ENCODE assay signal across 29 cellular contexts in the genomic region with DNA sequence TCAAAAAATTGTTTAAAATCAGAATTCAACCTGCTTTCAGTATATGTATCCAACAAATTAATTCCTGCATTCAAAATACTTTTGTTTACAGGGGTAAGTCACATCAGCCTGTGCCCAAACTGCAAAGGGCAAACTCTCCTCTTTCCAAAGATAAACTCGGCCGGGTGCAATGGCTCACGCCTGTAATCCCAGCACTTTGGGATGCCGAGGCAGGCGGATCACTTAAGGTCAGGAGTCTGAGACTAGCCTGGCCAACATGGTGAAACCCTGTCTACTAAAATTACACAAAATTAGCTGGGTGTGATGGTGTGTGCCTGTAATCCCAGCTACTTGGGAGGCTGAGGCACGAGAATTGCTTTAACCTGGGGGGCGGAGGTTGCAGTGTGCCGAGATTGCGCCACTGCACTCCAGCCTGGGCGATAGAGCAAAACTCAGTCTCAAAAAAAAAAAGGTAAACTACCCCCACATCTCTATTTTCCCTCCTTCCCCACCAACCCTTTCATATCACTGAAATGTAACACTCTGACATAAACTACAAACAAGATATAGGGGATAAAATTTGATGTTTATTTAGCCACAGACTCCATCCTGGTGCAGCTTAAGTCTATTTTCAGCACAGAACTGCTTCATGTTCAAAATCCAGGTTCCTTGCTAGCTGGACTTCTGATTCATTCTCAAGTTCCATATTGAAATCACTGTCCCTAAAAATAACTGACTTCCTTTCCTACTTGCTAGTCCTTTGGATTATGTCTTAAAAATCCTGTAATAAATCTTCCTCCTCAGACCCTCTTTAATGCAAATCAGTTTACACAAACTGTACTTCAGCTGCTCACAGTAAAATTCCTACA. TPM values are rescaled to one million over a fixed set of nuclear protein-coding genes. Genes with fewer than 3 reads are reported as not detected.
DNase-seq lines count a peak whose midpoint lies in the region; ATAC-seq, FAIRE-seq and TF ChIP-seq lines count a peak whose summit lies in the region.
"Had no signal": no experiment of that assay in that cellular context is flagged by ENCODE, and none has a peak within 500 bp of the region (broad histone marks: within the 10 kb centered on the region; RNA-seq: fewer than 3 reads in every experiment).

No MANE protein-coding gene starts in this region.

- H3K9me3 ChIP-seq in liver (ENCODE audit: control insufficient read depth in 4 of 4, low read length in 3 of 4): no peaks in the 10 kb centered on the region
- no peaks in the 10 kb centered on the region for H3K9me3 ChIP-seq in HepG2 (ENCODE audit: low read length)
- no peaks in the 10 kb centered on the region; the same call in 1 of the 2 replicates for H3K9me3 ChIP-seq in iPS-20b (ENCODE audit: insufficient read depth, low read depth, low read length)
- H3K9me3 ChIP-seq: body of pancreas, HAP-1, mucosa of descending colon, thoracic aorta, vagina had no signal

- H3K9ac ChIP-seq in liver (ENCODE audit: low read depth in 1 of 2, low read length in 2 of 2) (no peak overlapping the region), HepG2 (ENCODE audit: insufficient read depth, low read depth, low read length) (no peak overlapping the region), iPS-20b (ENCODE audit: low read depth, low read length) (no peak overlapping the region)

- POLR2A ChIA-PET in HepG2 (lab: Yijun Ruan, JAX) (no interaction called here), WTC11 (lab: Charles Lee) (interaction anchor here (1.7 kb wide), 1 partner anchor 16 kb away, joined by 7 read pairs; no protein-coding TSS in a partner anchor)

- CTCF ChIA-PET in HepG2 (lab: Yijun Ruan, JAX; ENCODE audit: low intra/inter-chr PET ratio, low total read pairs): no interaction called here
- CTCF ChIA-PET in WTC11 (lab: Charles Lee): no interaction called here

- TF ChIP-seq CTCF in liver (IDR thresholded peaks at IDR 0.05; ENCODE audit: low read depth, low read length, missing input control) (no peak), HepG2 (CRISPR knock-in tag; IDR thresholded peaks at IDR 0.05) (no peak), WTC11 (IDR thresholded peaks at IDR 0.05) (no peak)

- ATAC-seq in HepG2: no peak
- no peak for ATAC-seq in WTC11
- ATAC-seq: body of pancreas, esophagus mucosa, foreskin keratinocyte, mucosa of descending colon had no signal

- TF ChIP-seq POLR2A in HepG2 (IDR thresholded peaks at IDR 0.05; ENCODE audit: insufficient read depth in 1 of 2, low read depth in 2 of 2, low read length in 2 of 2): no peak

- TF ChIP-seq RAD21 in liver (IDR thresholded peaks at IDR 0.05): peak in 1 of 2 donors; percentile 22
- TF ChIP-seq RAD21 in HepG2 (CRISPR knock-in tag; IDR thresholded peaks at IDR 0.05): no peak

- in situ Hi-C loops in HepG2 (cut with HindIII; ENCODE audit: extremely low pct_ligation_motif_present, low pct_unique_long_range_greater_than_20kb): no loop called here

- H3K27me3 ChIP-seq in liver (ENCODE audit: control insufficient read depth in 4 of 4, insufficient read depth in 4 of 4, low read length in 3 of 4): no peaks in the 10 kb centered on the region
- H3K27me3 ChIP-seq in HepG2 (ENCODE audit: control insufficient read depth in 1 of 2, insufficient read depth in 2 of 2, low read length in 2 of 2): no peaks in the 10 kb centered on the region
- no peaks in the 10 kb centered on the region for H3K27me3 ChIP-seq in iPS-20b (ENCODE audit: insufficient read depth, low read length)
- H3K27me3 ChIP-seq: body of pancreas, foreskin keratinocyte, vagina had no signal

- peaks cover 4 to 27% (median 12%) of the 10 kb centered on the region in 4 donors for H3K4me1 ChIP-seq in liver (ENCODE audit: control insufficient read depth in 4 of 4, insufficient read depth in 4 of 4, low read length in 3 of 4)
- H3K4me1 ChIP-seq in HepG2 (ENCODE audit: insufficient read depth, low read length): peaks cover 18% of the 10 kb centered on the region
- H3K4me1 ChIP-seq in iPS-20b (ENCODE audit: insufficient read depth, low read length): peaks cover 46% of the 10 kb centered on the region

- peaks cover 0 to 8% (median 1%) of the 10 kb centered on the region in 4 donors for H3K36me3 ChIP-seq in liver (ENCODE audit: control insufficient read depth in 4 of 4, insufficient read depth in 3 of 4, low read depth in 1 of 4, low read length in 3 of 4)
- H3K36me3 ChIP-seq in HepG2 (replicated peaks in 1 of 2; ENCODE audit: control insufficient read depth in 1 of 2, insufficient read depth in 2 of 2, low read length in 2 of 2): peaks cover 4 to 41% of the 10 kb centered on the region in 2 experiments; a peak in 3 of 5 replicates
- H3K36me3 ChIP-seq in iPS-20b (ENCODE audit: insufficient read depth, low read depth, low read length): peaks cover 42% of the 10 kb centered on the region
- H3K36me3 ChIP-seq: thoracic aorta had no signal

- H3K9me3 Mint-ChIP-seq in WTC11: no peaks in the 10 kb centered on the region
- H3K9me3 Mint-ChIP-seq: activated CD4-positive, alpha-beta memory T cell treated with anti-CD3 and anti-CD28 coated beads for 36 hours; IgD-negative memory B cell had no signal

- no peak overlapping the region for H3K4me2 ChIP-seq in HepG2 (ENCODE audit: low read depth, low read length)

- no peak overlapping the region for H3K27ac Mint-ChIP-seq in WTC11
- H3K27ac Mint-ChIP-seq: activated CD4-positive, alpha-beta memory T cell treated with anti-CD3 and anti-CD28 coated beads for 36 hours; IgD-negative memory B cell had no signal

- TF ChIP-seq EP300 in HepG2 (IDR thresholded peaks at IDR 0.05; ENCODE audit: low read depth in 2 of 2, low read length in 2 of 2): no peak
- TF ChIP-seq EP300 in HepG2 (CRISPR knock-in tag; IDR thresholded peaks at IDR 0.05; ENCODE audit: borderline replicate concordance): no peak

- H3K4me1 Mint-ChIP-seq in WTC11: peaks cover 52% of the 10 kb centered on the region

- no peak overlapping the region for H2AFZ ChIP-seq in HepG2 (ENCODE audit: low read length)

- peaks cover 75% of the 10 kb centered on the region for H3K79me2 ChIP-seq in HepG2 (ENCODE audit: insufficient read depth, low read length)

- no TSS peak for BruUV-seq in HepG2 (replicated peaks; lab: Mats Ljungman, UMichigan)

- DNase-seq in HepG2 (ENCODE audit: low spot score) (no peak), WTC11 (ENCODE audit: low spot score) (no peak), DMS53 treated with DMSO at 0.1 percent for 48 hours (lab: John Stamatoyannopoulos, UW; ENCODE audit: unreplicated experiment) (no peak), NCI-H1436 treated with DMSO at 0.1 percent for 48 hours (lab: John Stamatoyannopoulos, UW) (no peak)
- DNase-seq in stimulated activated CD4-positive, alpha-beta T cell treated with anti-CD3 and anti-CD28 coated beads, Interleukin-1b, Interleukin-23, amount 100 ng/mL, for 48 hours: no peak
- DNase-seq in activated CD4-positive, CD25-positive, alpha-beta regulatory T cell treated with anti-CD3 and anti-CD28 coated beads, Interleukin-2, amount 50 U/mL, for 72 hours: no peak
- DNase-seq: activated CD4-positive, alpha-beta memory T cell treated with anti-CD3 and anti-CD28 coated beads for 36 hours; activated gamma-delta T cell treated with Interleukin-2 at 50 U/mL for 16 hours; body of pancreas; effector memory CD4-positive, alpha-beta T cell; EL; foreskin keratinocyte; hypothalamus; islet precursor cell; mucosa of descending colon; NCI-H1105 treated with DMSO at 0.1 percent for 48 hours; NCI-H226; NCI-H82; OCI-M1 had no signal

- H3K27ac ChIP-seq in liver (ENCODE audit: low read depth in 1 of 2, low read length in 2 of 2): peak overlapping the region in 1 of 2 donors; percentile 0
- no peak overlapping the region for H3K27ac ChIP-seq in HepG2 (ENCODE audit: extremely low read length, insufficient read depth, low read length)
- H3K27ac ChIP-seq in iPS-20b (ENCODE audit: low read length): no peak overlapping the region
- H3K27ac ChIP-seq: body of pancreas, C4-2B, foreskin keratinocyte, vagina had no signal

- H3K4me3 Mint-ChIP-seq in WTC11: peak overlapping the region; percentile 23; the same call in 1 of the 2 replicates
- H3K4me3 Mint-ChIP-seq: activated CD4-positive, alpha-beta memory T cell treated with anti-CD3 and anti-CD28 coated beads for 36 hours; IgD-negative memory B cell had no signal

- peaks cover 42% of the 10 kb centered on the region for H3K36me3 Mint-ChIP-seq in WTC11

- peaks cover 32% of the 10 kb centered on the region for H4K20me1 ChIP-seq in HepG2 (ENCODE audit: insufficient read depth, low read length)

- WGBS in liver: 43% methylated on average over 10 of the region's 10 CpGs
- 98% methylated on average over 10 of the region's 10 CpGs for WGBS in HepG2 (ENCODE audit: low lambda C conversion rate)

- H3K4me3 ChIP-seq in liver (ENCODE audit: low read depth in 1 of 3, low read length in 3 of 3) (no peak overlapping the region), HepG2 (replicated peaks in 1 of 3; ENCODE audit: insufficient read depth in 1 of 3, low read depth in 2 of 3, low read length in 3 of 3) (no peak overlapping the region), iPS-20b (ENCODE audit: low read length) (0 out of 2 replicates have a peak overlapping the region, but pooled peaks have one; percentile 36)
- H3K4me3 ChIP-seq: body of pancreas, HAP-1, lung, mucosa of descending colon, thoracic aorta, vagina had no signal

- intact Hi-C loops in HepG2 (cut with micrococcal nuclease; ENCODE audit: unreplicated experiment): no loop called here

- no peak for FAIRE-seq in HepG2 (lab: Jason Lieb, UNC)
- FAIRE-seq: GM12892 had no signal

- H3K27me3 Mint-ChIP-seq in WTC11 (ENCODE audit: low read depth): no peaks in the 10 kb centered on the region
- H3K27me3 Mint-ChIP-seq: activated CD4-positive, alpha-beta memory T cell treated with anti-CD3 and anti-CD28 coated beads for 36 hours; IgD-negative memory B cell had no signal

RNA-seq across cellular contexts. Expression of a gene that starts 15.4 kb away (rescaled TPM):
- total RNA-seq in liver (10 to 100 TPM; 15.7 to 36.9 TPM), HepG2 (2016; rRNA removed; fragmentation: Illumina TruSeq; extraction: Trizol) (48.3 and 56.7 TPM in 2 replicates), WTC11 (2021) (68.5 to 72.6 TPM (median 69.6 TPM) in 3 replicates)
- polyA plus RNA-seq in liver (10 to 100 TPM in 1 of 2 donors, 1 to 10 TPM in 1; 6.8 to 17.4 TPM), HepG2 (2011; rRNA removed) (71.0 and 79.9 TPM in 2 replicates)
- 35.3 and 36.1 TPM in 2 replicates for total RNA-seq in HepG2 (2016; cell fraction: cytosol; rRNA removed; fragmentation: Illumina TruSeq; extraction: Trizol; ENCODE audit: low read depth)
- 49.2 and 49.4 TPM in 2 replicates for total RNA-seq in HepG2 (2016; cell fraction: insoluble cytoplasmic fraction; rRNA removed; fragmentation: Illumina TruSeq; extraction: Trizol)
- total RNA-seq in HepG2 (2016; cell fraction: membrane; rRNA removed; fragmentation: Illumina TruSeq; extraction: Trizol): 55.1 and 56.2 TPM in 2 replicates
- total RNA-seq in HepG2 (2016; cell fraction: nucleus; rRNA removed; fragmentation: Illumina TruSeq; extraction: Trizol): 67.4 and 77.3 TPM in 2 replicates
- polyA plus RNA-seq in HepG2 (2011; cell fraction: cytosol; rRNA removed): 25.7 and 36.4 TPM in 2 replicates
- polyA plus RNA-seq in HepG2 (2011; cell fraction: nucleus; rRNA removed): 113 and 124 TPM in 2 replicates
- polyA plus RNA-seq in HepG2 (2012): 41.9 and 51.9 TPM in 2 replicates
- polyA plus RNA-seq in HepG2 (2016; cell fraction: cytosol; fragmentation: Illumina TruSeq; extraction: Trizol; ENCODE audit: low read depth): 10.7 and 11.9 TPM in 2 replicates
- polyA plus RNA-seq in HepG2 (2016; cell fraction: insoluble cytoplasmic fraction; fragmentation: Illumina TruSeq; extraction: Trizol; ENCODE audit: low read depth): 87.2 and 101 TPM in 2 replicates
- 50.8 and 53.0 TPM in 2 replicates for polyA plus RNA-seq in HepG2 (2016; cell fraction: membrane; fragmentation: Illumina TruSeq; extraction: Trizol; ENCODE audit: low read depth)
- polyA plus RNA-seq in HepG2 (2016; cell fraction: nucleus; fragmentation: Illumina TruSeq; extraction: Trizol; ENCODE audit: insufficient read depth, low read depth): 138 and 140 TPM in 2 replicates
- 50.1 and 65.5 TPM in 2 replicates for polyA minus RNA-seq in HepG2 (2011; rRNA and poly(A)+ RNA removed; ENCODE audit: low replicate concordance)
- polyA minus RNA-seq in HepG2 (2011; cell fraction: cytosol; rRNA and poly(A)+ RNA removed): 33.4 and 39.2 TPM in 2 replicates
- polyA minus RNA-seq in HepG2 (2011; cell fraction: nucleus; rRNA and poly(A)+ RNA removed): 129 and 147 TPM in 2 replicates
